In the genomic region with DNA sequence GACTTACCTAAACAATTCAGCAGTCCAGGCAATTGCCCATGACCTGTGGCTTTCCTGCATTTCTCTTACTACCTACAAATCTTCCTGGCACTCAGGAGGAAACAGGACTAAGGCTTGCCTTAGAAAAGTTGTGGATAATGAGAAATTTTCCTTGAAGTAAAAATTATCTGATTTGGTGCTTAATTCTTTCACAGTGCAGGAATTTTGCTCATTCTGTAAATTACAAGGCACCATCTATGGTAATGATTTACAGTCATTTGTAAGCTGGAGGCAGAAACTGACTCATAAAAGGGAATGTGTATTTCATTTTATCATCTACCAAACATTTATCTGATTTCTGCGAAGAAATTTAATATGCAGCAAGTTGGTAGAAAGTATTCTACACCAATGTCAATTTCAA, we compare ENCODE assay signal across 23 cellular contexts.
DNase-seq lines count a peak whose midpoint lies in the region; ATAC-seq, FAIRE-seq and TF ChIP-seq lines count a peak whose summit lies in the region.
"Had no signal": no experiment of that assay in that cellular context is flagged by ENCODE, and none has a peak within 500 bp of the region (broad histone marks: within the 10 kb centered on the region; RNA-seq: fewer than 3 reads in every experiment).

No MANE protein-coding gene starts in this region.

- H4K8ac ChIP-seq in mesendoderm (ENCODE audit: low read depth, low read length) = no peak overlapping the region

- no peak for FAIRE-seq in urothelium cell line (lab: Jason Lieb, UNC)

- peaks cover 14% of the 10 kb centered on the region for H3K4me1 ChIP-seq in HUES64 (ENCODE audit: insufficient read depth, low read length)
- H3K4me1 ChIP-seq in mesendoderm (ENCODE audit: control insufficient read depth, low read depth, low read length) = no peaks in the 10 kb centered on the region
- H3K4me1 ChIP-seq: heart right ventricle, SJCRH30, tibial artery had no signal

- no peaks in the 10 kb centered on the region for H3K79me1 ChIP-seq in mesendoderm (ENCODE audit: low read length)

- peak overlapping the region; percentile 22 for H2BK5ac ChIP-seq in mesendoderm (ENCODE audit: low read length)

- TF ChIP-seq CTCF in endothelial cell (IDR thresholded peaks at IDR 0.05; ENCODE audit: unreplicated experiment) = no peak

- no peak overlapping the region for H3K4me3 Mint-ChIP-seq in endothelial cell (ENCODE audit: unreplicated experiment)
- no peak overlapping the region for H3K4me3 Mint-ChIP-seq in activated T-helper 2 cell treated with anti-CD3 and anti-CD28 coated beads, Interferon-gamma antibody, Interleukin-2, Interleukin-4, amounts not matched to agents 10 μg/mL and 5 μg/mL and 100 μg/mL, durations not matched to agents 14 hours and 24 hours and 36 hours (ENCODE audit: low read depth)
- H3K4me3 Mint-ChIP-seq: activated CD8-positive, alpha-beta T cell treated with anti-CD3 and anti-CD28 coated beads for 36 hours; activated naive CD4-positive, alpha-beta T cell treated with anti-CD3 and anti-CD28 coated beads, Interleukin-2, amount 50 U/mL, for 24 hours; stimulated activated naive B cell treated with anti-CD40 and anti-IgM and Interleukin-4, amounts not matched to agents 10 μg/mL and 1 μg/mL and 100 μg/mL, for 72 hours; T-helper 2 cell treated with Interferon-gamma antibody and Interleukin-4, amounts not matched to agents 5 μg/mL and 100 μg/mL, for 36 hours had no signal

- H3K36me3 ChIP-seq in HUES64 (ENCODE audit: insufficient read depth, low read length) (no peaks in the 10 kb centered on the region), mesendoderm (ENCODE audit: control insufficient read depth, insufficient read depth, low read length) (no peaks in the 10 kb centered on the region)
- H3K36me3 ChIP-seq: heart right ventricle, SJCRH30, tibial artery had no signal

- ATAC-seq in GM18861 (IDR thresholded peaks at IDR 0.05; ENCODE audit: unreplicated experiment) = peak; percentile 55
- no peak for ATAC-seq in HG03565 (IDR thresholded peaks at IDR 0.05; ENCODE audit: unreplicated experiment)
- no peak for ATAC-seq in GM18511 (IDR thresholded peaks at IDR 0.05; ENCODE audit: unreplicated experiment)
- ATAC-seq: activated CD8-positive, alpha-beta T cell treated with anti-CD3 and anti-CD28 coated beads for 36 hours; body of pancreas; heart right ventricle; stimulated activated naive B cell treated with anti-CD40 and anti-IgM and Interleukin-4, amounts not matched to agents 10 μg/mL and 1 μg/mL and 100 μg/mL, for 72 hours had no signal

- H3K79me2 ChIP-seq in mesendoderm (ENCODE audit: control insufficient read depth, insufficient read depth, low read length) = no peaks in the 10 kb centered on the region

- H3K9ac ChIP-seq in HUES64 (ENCODE audit: low read depth, low read length) (peak overlapping the region; percentile 46), mesendoderm (ENCODE audit: low read length) (no peak overlapping the region)

- H3K9me3 ChIP-seq in HUES64 (ENCODE audit: insufficient read depth, low read depth, low read length) = no peaks in the 10 kb centered on the region
- H3K9me3 ChIP-seq: body of pancreas, SJCRH30, tibial artery had no signal

- H2BK120ac ChIP-seq in mesendoderm (ENCODE audit: low read depth, low read length) = no peak overlapping the region

- peak overlapping the region; percentile 1 for H3K56ac ChIP-seq in mesendoderm (ENCODE audit: low read length)

- H2BK15ac ChIP-seq in mesendoderm (replicated peaks; ENCODE audit: low read depth) = no peak overlapping the region

- no peak overlapping the region for H4K5ac ChIP-seq in mesendoderm (ENCODE audit: low read length)

- H3K27ac ChIP-seq in HUES64 (ENCODE audit: low read depth, low read length) (peak overlapping the region; percentile 81), mesendoderm (ENCODE audit: low read depth, low read length) (peak overlapping the region; percentile 39)
- H3K27ac ChIP-seq: body of pancreas, heart right ventricle, SJCRH30, tibial artery had no signal

- H3K4me1 Mint-ChIP-seq in endothelial cell (ENCODE audit: unreplicated experiment) = peaks cover 6% of the 10 kb centered on the region
- H3K4me1 Mint-ChIP-seq in activated T-helper 2 cell treated with anti-CD3 and anti-CD28 coated beads, Interferon-gamma antibody, Interleukin-2, Interleukin-4, amounts not matched to agents 10 μg/mL and 5 μg/mL and 100 μg/mL, durations not matched to agents 14 hours and 24 hours and 36 hours (ENCODE audit: low read depth) = no peaks in the 10 kb centered on the region
- H3K4me1 Mint-ChIP-seq: activated naive CD4-positive, alpha-beta T cell treated with anti-CD3 and anti-CD28 coated beads, Interleukin-2, amount 50 U/mL, for 24 hours; stimulated activated naive B cell treated with anti-CD40 and anti-IgM and Interleukin-4, amounts not matched to agents 10 μg/mL and 1 μg/mL and 100 μg/mL, for 72 hours had no signal

- no peak overlapping the region for H3K4ac ChIP-seq in mesendoderm (ENCODE audit: low read depth, low read length)

- no peak overlapping the region for H3K23ac ChIP-seq in mesendoderm (ENCODE audit: low read length)

- H3K36me3 Mint-ChIP-seq in endothelial cell (ENCODE audit: low read depth, unreplicated experiment) = no peaks in the 10 kb centered on the region
- H3K36me3 Mint-ChIP-seq in activated T-helper 2 cell treated with anti-CD3 and anti-CD28 coated beads, Interferon-gamma antibody, Interleukin-2, Interleukin-4, amounts not matched to agents 10 μg/mL and 5 μg/mL and 100 μg/mL, durations not matched to agents 14 hours and 24 hours and 36 hours (ENCODE audit: low read depth) = no peaks in the 10 kb centered on the region
- H3K36me3 Mint-ChIP-seq: activated naive CD4-positive, alpha-beta T cell treated with anti-CD3 and anti-CD28 coated beads, Interleukin-2, amount 50 U/mL, for 24 hours; stimulated activated naive B cell treated with anti-CD40 and anti-IgM and Interleukin-4, amounts not matched to agents 10 μg/mL and 1 μg/mL and 100 μg/mL, for 72 hours had no signal

- H3K4me2 ChIP-seq in mesendoderm (ENCODE audit: low read length) = no peak overlapping the region

- intact Hi-C loops in activated T-helper 2 cell treated with anti-CD3 and anti-CD28 coated beads, Interferon-gamma antibody, Interleukin-2, Interleukin-4, amounts not matched to agents 10 μg/mL and 5 μg/mL and 100 μg/mL, durations not matched to agents 14 hours and 24 hours and 36 hours (cut with micrococcal nuclease) = no loop called here

- H3K27me3 ChIP-seq in HUES64 (ENCODE audit: insufficient read depth, low read length) (no peaks in the 10 kb centered on the region), mesendoderm (ENCODE audit: insufficient read depth, low read length, poor library complexity) (no peaks in the 10 kb centered on the region)
- H3K27me3 ChIP-seq: body of pancreas, heart right ventricle, SJCRH30, tibial artery had no signal

- no peaks in the 10 kb centered on the region for H3K27me3 Mint-ChIP-seq in endothelial cell (ENCODE audit: unreplicated experiment)
- no peaks in the 10 kb centered on the region for H3K27me3 Mint-ChIP-seq in activated T-helper 2 cell treated with anti-CD3 and anti-CD28 coated beads, Interferon-gamma antibody, Interleukin-2, Interleukin-4, amounts not matched to agents 10 μg/mL and 5 μg/mL and 100 μg/mL, durations not matched to agents 14 hours and 24 hours and 36 hours (ENCODE audit: low read depth)
- H3K27me3 Mint-ChIP-seq: activated CD8-positive, alpha-beta T cell treated with anti-CD3 and anti-CD28 coated beads for 36 hours; activated naive CD4-positive, alpha-beta T cell treated with anti-CD3 and anti-CD28 coated beads, Interleukin-2, amount 50 U/mL, for 24 hours; stimulated activated naive B cell treated with anti-CD40 and anti-IgM and Interleukin-4, amounts not matched to agents 10 μg/mL and 1 μg/mL and 100 μg/mL, for 72 hours had no signal

- peak overlapping the region; percentile 89 for H3K27ac Mint-ChIP-seq in endothelial cell (ENCODE audit: unreplicated experiment)
- H3K27ac Mint-ChIP-seq in activated T-helper 2 cell treated with anti-CD3 and anti-CD28 coated beads, Interferon-gamma antibody, Interleukin-2, Interleukin-4, amounts not matched to agents 10 μg/mL and 5 μg/mL and 100 μg/mL, durations not matched to agents 14 hours and 24 hours and 36 hours = no peak overlapping the region
- H3K27ac Mint-ChIP-seq: activated CD8-positive, alpha-beta T cell treated with anti-CD3 and anti-CD28 coated beads for 36 hours; activated naive CD4-positive, alpha-beta T cell treated with anti-CD3 and anti-CD28 coated beads, Interleukin-2, amount 50 U/mL, for 24 hours; stimulated activated naive B cell treated with anti-CD40 and anti-IgM and Interleukin-4, amounts not matched to agents 10 μg/mL and 1 μg/mL and 100 μg/mL, for 72 hours; T-helper 2 cell treated with Interferon-gamma antibody and Interleukin-4, amounts not matched to agents 5 μg/mL and 100 μg/mL, for 36 hours had no signal

- DNase-seq in endothelial cell (ENCODE audit: low spot score) (no peak), mesendoderm (peak; percentile 18), urothelium cell line (ENCODE audit: low spot score) (no peak)
- no peak for DNase-seq in activated T-helper 2 cell treated with anti-CD3 and anti-CD28 coated beads, Interferon-gamma antibody, Interleukin-2, Interleukin-4, amounts not matched to agents 10 μg/mL and 5 μg/mL and 100 μg/mL, durations not matched to agents 14 hours and 24 hours and 36 hours (ENCODE audit: low spot score)
- DNase-seq: activated CD4-positive, CD25-positive, alpha-beta regulatory T cell; activated CD8-positive, alpha-beta T cell treated with anti-CD3 and anti-CD28 coated beads for 36 hours; activated T-cell treated with anti-CD3 and anti-CD28 coated beads, Interleukin-2, amount 50 U/mL, for 48 hours; body of pancreas; dermis blood vessel endothelial cell; DMS53; heart right ventricle; KBM-7; NCI-H1048; NCI-H748 treated with DMSO at 0.1 percent for 48 hours; SJCRH30; stimulated activated naive B cell treated with anti-CD40 and anti-IgM and Interleukin-4, amounts not matched to agents 10 μg/mL and 1 μg/mL and 100 μg/mL, for 72 hours; tibial artery had no signal

- peak overlapping the region; percentile 87 for H3K18ac ChIP-seq in mesendoderm (ENCODE audit: low read length)

- H3K4me3 ChIP-seq in HUES64 (ENCODE audit: low read length) (no peak overlapping the region), mesendoderm (ENCODE audit: low read length) (no peak overlapping the region)
- H3K4me3 ChIP-seq: body of pancreas, heart right ventricle, SJCRH30, tibial artery had no signal

- H3K9me3 Mint-ChIP-seq in endothelial cell (ENCODE audit: unreplicated experiment) = peaks cover 3% of the 10 kb centered on the region
- peaks cover 7% of the 10 kb centered on the region for H3K9me3 Mint-ChIP-seq in activated T-helper 2 cell treated with anti-CD3 and anti-CD28 coated beads, Interferon-gamma antibody, Interleukin-2, Interleukin-4, amounts not matched to agents 10 μg/mL and 5 μg/mL and 100 μg/mL, durations not matched to agents 14 hours and 24 hours and 36 hours
- H3K9me3 Mint-ChIP-seq: T-helper 2 cell treated with Interferon-gamma antibody and Interleukin-4, amounts not matched to agents 5 μg/mL and 100 μg/mL, for 36 hours had no signal

- WGBS in HUES64 = no CpG with 5 or more reads among the region's 1 CpG
- WGBS in mesendoderm (ENCODE audit: extremely low coverage, insufficient coverage, low lambda C conversion rate) = no CpG with 5 or more reads among the region's 1 CpG

- no peak overlapping the region for H2AK5ac ChIP-seq in mesendoderm (ENCODE audit: low read length)
